9 cellular contexts compared by ENCODE assay signal in the genomic region with DNA sequence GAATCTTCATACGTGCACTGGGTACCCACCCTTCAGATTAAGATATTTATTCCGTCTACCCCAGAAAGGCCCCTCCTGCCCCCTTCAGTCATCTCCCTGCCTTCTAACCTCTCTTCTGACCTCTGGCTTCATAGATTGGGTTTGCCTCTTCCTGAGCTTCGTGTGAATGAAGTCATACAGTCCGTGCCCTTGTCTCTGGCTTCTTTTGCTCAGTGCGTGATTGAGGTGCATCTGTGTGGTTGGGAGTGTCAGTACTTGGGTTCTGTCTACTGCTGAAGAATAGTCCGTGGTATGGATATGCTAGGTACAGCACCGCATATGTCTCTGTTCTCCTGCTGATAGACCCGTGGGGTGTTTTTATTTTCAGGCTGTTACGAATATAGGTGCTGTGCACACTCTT. TPM values are rescaled to one million over a fixed set of nuclear protein-coding genes. Genes with fewer than 3 reads are reported as not detected.
DNase-seq lines count a peak whose midpoint lies in the region; ATAC-seq and TF ChIP-seq lines count a peak whose summit lies in the region.
"Had no signal": no experiment of that assay in that cellular context is flagged by ENCODE, and none has a peak within 500 bp of the region (broad histone marks: within the 10 kb centered on the region; RNA-seq: fewer than 3 reads in every experiment).

No MANE protein-coding gene starts in this region.

- no peaks in the 10 kb centered on the region for H3K27me3 ChIP-seq in neural cell (ENCODE audit: insufficient read depth, low read depth, low read length)
- no peaks in the 10 kb centered on the region for H3K27me3 ChIP-seq in transverse colon

- H3K4me2 ChIP-seq in neural cell (ENCODE audit: low read length): no peak overlapping the region

- H3K9me2 ChIP-seq in neural cell (ENCODE audit: insufficient read depth, low read length): no peaks in the 10 kb centered on the region

- H3K4me3 ChIP-seq in neural cell (ENCODE audit: low read length) (no peak overlapping the region), transverse colon (no peak overlapping the region)

- CTCF ChIA-PET in activated CD4-positive, alpha-beta T cell treated with anti-CD3 and anti-CD28 coated beads, Interleukin-2, amount 10 ng/mL, durations not matched to agents 7 days and 5 days (lab: Charles Lee): interaction anchor here (0.7 to 1.2 kb wide), 6 partner anchors 15 to 362 kb away, joined by 3 to 4 read pairs (median 3); no protein-coding TSS in a partner anchor

- in situ Hi-C loops in transverse colon (cut with MboI; ENCODE audit: low pct_ligation_motif_present in 1 of 4, low pct_unique_long_range_greater_than_20kb in 1 of 4, low sequenced_read_pairs in 3 of 4): no loop called here

- H3K9me3 Mint-ChIP-seq in activated CD4-positive, alpha-beta T cell treated with anti-CD3 and anti-CD28 coated beads, Interleukin-2, amount 10 ng/mL, durations not matched to agents 7 days and 5 days: peaks cover 2% of the 10 kb centered on the region
- H3K9me3 Mint-ChIP-seq in central memory CD8-positive, alpha-beta T cell: no peaks in the 10 kb centered on the region

- H3K27ac ChIP-seq in neural cell (ENCODE audit: low read length) (no peak overlapping the region), transverse colon (no peak overlapping the region)

- peaks cover 6% of the 10 kb centered on the region for H3K9me3 ChIP-seq in neural cell (ENCODE audit: low read length)
- no peaks in the 10 kb centered on the region for H3K9me3 ChIP-seq in transverse colon

- no peak for TF ChIP-seq EP300 in neural cell (conservative IDR thresholded peaks at IDR 0.05; ENCODE audit: poor library complexity, severe bottlenecking)
- TF ChIP-seq EP300 in transverse colon (IDR thresholded peaks at IDR 0.05; ENCODE audit: low read depth): no peak

- H3K79me2 ChIP-seq in neural cell (replicated peaks; ENCODE audit: insufficient read depth, low read length): peaks cover 4% of the 10 kb centered on the region

- H3K4me1 ChIP-seq in transverse colon: peaks cover 7 to 16% (median 10%) of the 10 kb centered on the region in 4 donors

- TF ChIP-seq RAD21 in neural cell (conservative IDR thresholded peaks at IDR 0.05): no peak

- peaks cover 43% of the 10 kb centered on the region for H3K4me1 Mint-ChIP-seq in activated CD4-positive, alpha-beta T cell treated with anti-CD3 and anti-CD28 coated beads, Interleukin-2, amount 10 ng/mL, durations not matched to agents 7 days and 5 days
- H3K4me1 Mint-ChIP-seq in central memory CD8-positive, alpha-beta T cell: peaks cover 18% of the 10 kb centered on the region

- no peak for TF ChIP-seq POLR2A in transverse colon (IDR thresholded peaks at IDR 0.05)

- no peaks in the 10 kb centered on the region for H4K20me1 ChIP-seq in neural cell (ENCODE audit: insufficient read depth)

- WGBS in transverse colon (ENCODE audit: low coverage in 1 of 2), 2 donors: 74 to 79% methylated on average over 4 to 9 of the region's 9 CpGs

- H3K36me3 ChIP-seq in neural cell (ENCODE audit: insufficient read depth, low read length): peaks cover 13% of the 10 kb centered on the region
- peaks cover 0 to 6% (median 0%) of the 10 kb centered on the region in 4 donors for H3K36me3 ChIP-seq in transverse colon

- no peak for ATAC-seq in central memory CD8-positive, alpha-beta T cell (replicated peaks; ENCODE audit: extremely low read depth, poor library complexity, severe bottlenecking)

- H2AFZ ChIP-seq in neural cell (ENCODE audit: low read depth, low read length): no peak overlapping the region

- no peaks in the 10 kb centered on the region for H3F3A ChIP-seq in neural cell (ENCODE audit: insufficient read depth, low read length, poor library complexity, severe bottlenecking)

- no peaks in the 10 kb centered on the region for H3K27me3 Mint-ChIP-seq in activated CD4-positive, alpha-beta T cell treated with anti-CD3 and anti-CD28 coated beads, Interleukin-2, amount 10 ng/mL, durations not matched to agents 7 days and 5 days
- peaks cover 11% of the 10 kb centered on the region for H3K27me3 Mint-ChIP-seq in central memory CD8-positive, alpha-beta T cell

- intact Hi-C loops in transverse colon (cut with DNase I; ENCODE audit: low total_unique reads): no loop called here

- POLR2A ChIA-PET in activated CD4-positive, alpha-beta T cell treated with anti-CD3 and anti-CD28 coated beads, Interleukin-2, amount 10 ng/mL, durations not matched to agents 7 days and 5 days (lab: Charles Lee): interaction anchor here (0.5 kb wide), 1 partner anchor 21 kb away, joined by 3 read pairs; no protein-coding TSS in a partner anchor

- peak overlapping the region; percentile 47 for H3K27ac Mint-ChIP-seq in activated CD4-positive, alpha-beta T cell treated with anti-CD3 and anti-CD28 coated beads, Interleukin-2, amount 10 ng/mL, durations not matched to agents 7 days and 5 days
- H3K27ac Mint-ChIP-seq in central memory CD8-positive, alpha-beta T cell (ENCODE audit: low read depth): peak overlapping the region; percentile 1

- DNase-seq in activated CD4-positive, alpha-beta T cell treated with anti-CD3 and anti-CD28 coated beads, Interleukin-2, amount 10 ng/mL, durations not matched to agents 7 days and 5 days: peak; percentile 16
- no peak for DNase-seq in activated CD4-positive, alpha-beta T cell treated with anti-CD3 and anti-CD28 coated beads, Interleukin-2, amount 50 U/mL, for 1 hour
- DNase-seq in NAMALWA (ENCODE audit: low spot score) (peak; percentile 9), activated gamma-delta T cell treated with Interleukin-2 at 50 U/mL for 16 hours (no peak), COLO668 (lab: John Stamatoyannopoulos, UW; ENCODE audit: unreplicated experiment) (no peak), transverse colon (no peak)
- no peak for DNase-seq in central memory CD8-positive, alpha-beta T cell (ENCODE audit: low spot score in 2 of 2)
- DNase-seq: NCI-H187 treated with DMSO at 0.1 percent for 48 hours had no signal

- peak overlapping the region; percentile 73 for H3K4me3 Mint-ChIP-seq in activated CD4-positive, alpha-beta T cell treated with anti-CD3 and anti-CD28 coated beads, Interleukin-2, amount 10 ng/mL, durations not matched to agents 7 days and 5 days
- peak overlapping the region; percentile 74 for H3K4me3 Mint-ChIP-seq in central memory CD8-positive, alpha-beta T cell

- TF ChIP-seq CTCF in neural cell (IDR thresholded peaks at IDR 0.05; ENCODE audit: poor library complexity, severe bottlenecking) (no peak), transverse colon (IDR thresholded peaks at IDR 0.05) (no peak)

- peak overlapping the region; percentile 22 for H3K9ac ChIP-seq in neural cell (ENCODE audit: low read length)

- H3K36me3 Mint-ChIP-seq in activated CD4-positive, alpha-beta T cell treated with anti-CD3 and anti-CD28 coated beads, Interleukin-2, amount 10 ng/mL, durations not matched to agents 7 days and 5 days (ENCODE audit: low read depth): peaks cover 2% of the 10 kb centered on the region
- peaks cover 1% of the 10 kb centered on the region for H3K36me3 Mint-ChIP-seq in central memory CD8-positive, alpha-beta T cell (ENCODE audit: insufficient read depth)

TF ChIP-seq in neural cell, 6 proteins besides CTCF, POLR2A, EP300 and RAD21:
- no peak for TF ChIP-seq EZH2 (IDR thresholded peaks at IDR 0.05; ENCODE audit: borderline replicate concordance, insufficient read depth, low read length, poor library complexity, severe bottlenecking)
- TF ChIP-seq TAF1 (IDR thresholded peaks at IDR 0.05; ENCODE audit: low read depth): no peak
- TF ChIP-seq, protein P1, sequence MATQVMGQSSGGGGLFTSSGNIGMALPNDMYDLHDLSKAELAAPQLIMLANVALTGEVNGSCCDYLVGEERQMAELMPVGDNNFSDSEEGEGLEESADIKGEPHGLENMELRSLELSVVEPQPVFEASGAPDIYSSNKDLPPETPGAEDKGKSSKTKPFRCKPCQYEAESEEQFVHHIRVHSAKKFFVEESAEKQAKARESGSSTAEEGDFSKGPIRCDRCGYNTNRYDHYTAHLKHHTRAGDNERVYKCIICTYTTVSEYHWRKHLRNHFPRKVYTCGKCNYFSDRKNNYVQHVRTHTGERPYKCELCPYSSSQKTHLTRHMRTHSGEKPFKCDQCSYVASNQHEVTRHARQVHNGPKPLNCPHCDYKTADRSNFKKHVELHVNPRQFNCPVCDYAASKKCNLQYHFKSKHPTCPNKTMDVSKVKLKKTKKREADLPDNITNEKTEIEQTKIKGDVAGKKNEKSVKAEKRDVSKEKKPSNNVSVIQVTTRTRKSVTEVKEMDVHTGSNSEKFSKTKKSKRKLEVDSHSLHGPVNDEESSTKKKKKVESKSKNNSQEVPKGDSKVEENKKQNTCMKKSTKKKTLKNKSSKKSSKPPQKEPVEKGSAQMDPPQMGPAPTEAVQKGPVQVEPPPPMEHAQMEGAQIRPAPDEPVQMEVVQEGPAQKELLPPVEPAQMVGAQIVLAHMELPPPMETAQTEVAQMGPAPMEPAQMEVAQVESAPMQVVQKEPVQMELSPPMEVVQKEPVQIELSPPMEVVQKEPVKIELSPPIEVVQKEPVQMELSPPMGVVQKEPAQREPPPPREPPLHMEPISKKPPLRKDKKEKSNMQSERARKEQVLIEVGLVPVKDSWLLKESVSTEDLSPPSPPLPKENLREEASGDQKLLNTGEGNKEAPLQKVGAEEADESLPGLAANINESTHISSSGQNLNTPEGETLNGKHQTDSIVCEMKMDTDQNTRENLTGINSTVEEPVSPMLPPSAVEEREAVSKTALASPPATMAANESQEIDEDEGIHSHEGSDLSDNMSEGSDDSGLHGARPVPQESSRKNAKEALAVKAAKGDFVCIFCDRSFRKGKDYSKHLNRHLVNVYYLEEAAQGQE (IDR thresholded peaks at IDR 0.05; ENCODE audit: borderline replicate concordance): no peak
- TF ChIP-seq SMC3 (conservative IDR thresholded peaks at IDR 0.05; ENCODE audit: poor library complexity): no peak
- no peak for TF ChIP-seq POLR2AphosphoS5 (IDR thresholded peaks at IDR 0.05)
- no peak for TF ChIP-seq MXI1 (conservative IDR thresholded peaks at IDR 0.05; ENCODE audit: poor library complexity, severe bottlenecking)

RNA-seq across cellular contexts. Expression of a gene that starts 24.5 kb away (rescaled TPM):
- total RNA-seq in activated CD4-positive, alpha-beta T cell treated with anti-CD3 and anti-CD28 coated beads, Interleukin-2, amount 10 ng/mL, durations not matched to agents 7 days and 5 days: 1 to 10 TPM; 3.3 to 3.4 TPM
- 16.3 and 20.0 TPM in 2 replicates for polyA plus RNA-seq in neural cell
- polyA minus RNA-seq in neural cell: 14.9 and 15.7 TPM in 2 replicates
- total RNA-seq in transverse colon: 10 to 100 TPM in 1 of 4 donors, 1 to 10 TPM in 2, not detected in 1; 2.0 to 32.4 (median 4.0) TPM

Comparison
In these comparisons a context has a peak if more than half of its experiments do, and no peak if none do; other contexts are left out.
1. DNase-seq: peak in activated CD4-positive, alpha-beta T cell treated with anti-CD3 and anti-CD28 coated beads, Interleukin-2, amount 10 ng/mL, durations not matched to agents 7 days and 5 days (single experiment) and NAMALWA (single experiment); none in activated CD4-positive, alpha-beta T cell treated with anti-CD3 and anti-CD28 coated beads, Interleukin-2, amount 50 U/mL, for 1 hour (single experiment), central memory CD8-positive, alpha-beta T cell (0 of 2), activated gamma-delta T cell treated with Interleukin-2 at 50 U/mL for 16 hours (single experiment), COLO668 (single experiment) and transverse colon (single experiment).